In the genomic region with DNA sequence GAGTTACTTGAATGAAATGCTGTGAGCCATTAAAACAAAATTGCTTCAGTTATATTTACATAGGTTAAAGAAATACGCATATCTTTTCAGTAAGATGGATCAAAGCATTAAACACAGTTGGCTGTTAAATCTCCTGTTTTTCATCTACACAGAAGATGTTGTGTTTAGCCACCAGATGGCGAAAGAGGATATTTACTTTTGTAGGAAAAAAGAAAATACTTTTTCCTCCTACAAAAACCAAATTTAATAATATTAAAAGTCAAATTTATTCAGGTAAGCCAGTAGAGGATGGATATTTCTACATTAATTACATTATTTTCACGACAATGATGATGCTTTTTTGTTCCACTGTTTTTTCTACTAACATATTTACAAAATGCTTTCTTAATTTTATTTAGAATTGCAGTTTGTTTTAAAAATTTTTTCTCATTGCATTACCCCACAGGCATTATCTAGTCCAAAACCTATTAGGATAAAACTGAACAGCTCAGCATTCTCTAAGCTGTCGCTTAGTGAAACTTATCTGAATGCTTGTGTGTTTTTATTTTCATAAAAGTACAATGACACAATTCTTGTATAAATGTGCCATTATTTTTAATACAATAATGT, we compare ENCODE assay signal across 8 cellular contexts.
DNase-seq lines count a peak whose midpoint lies in the region; ATAC-seq, FAIRE-seq and TF ChIP-seq lines count a peak whose summit lies in the region.

No MANE protein-coding gene starts in this region.

- H3K27me3 ChIP-seq in BE2C (no peaks in the 10 kb centered on the region), IMR-90 (ENCODE audit: control insufficient read depth, insufficient read depth, low read length) (0 out of 2 replicates have a peak, but pooled peaks cover 1% of the 10 kb centered on the region), SU-DHL-6 (ENCODE audit: low read length) (no peaks in the 10 kb centered on the region)

- POLR2A ChIA-PET in IMR-90 (lab: Charles Lee; ENCODE audit: unreplicated experiment): no interaction called here

- no peak overlapping the region for H4K91ac ChIP-seq in IMR-90 (ENCODE audit: insufficient read depth, low read depth, low read length)

- no peaks in the 10 kb centered on the region for H3K9me2 ChIP-seq in SU-DHL-6 (replicated peaks; ENCODE audit: insufficient read depth, low read length)

- CTCF ChIA-PET in IMR-90 (lab: Yijun Ruan, JAX): no interaction called here

- H2BK120ac ChIP-seq in IMR-90 (ENCODE audit: low read depth, low read length): no peak overlapping the region

- H3K4me1 ChIP-seq in BE2C: no peaks in the 10 kb centered on the region
- H3K4me1 ChIP-seq in IMR-90 (ENCODE audit: control insufficient read depth, insufficient read depth, low read length): peaks cover 3% of the 10 kb centered on the region; the same call in 1 of the 2 replicates
- no peaks in the 10 kb centered on the region for H3K4me1 ChIP-seq in kidney (ENCODE audit: control insufficient read depth in 1 of 2, insufficient read depth in 1 of 2, low read depth in 1 of 2, low read length in 2 of 2)

- no peak overlapping the region for H4K5ac ChIP-seq in IMR-90 (ENCODE audit: low read depth, low read length)

- H3K4me3 ChIP-seq in BE2C (ENCODE audit: low read depth, low read length) (no peak overlapping the region), IMR-90 (ENCODE audit: insufficient read depth, low read depth, low read length) (no peak overlapping the region), SU-DHL-6 (ENCODE audit: insufficient read depth, low read length, poor library complexity, severe bottlenecking) (no peak overlapping the region), kidney (ENCODE audit: low read length in 2 of 2) (no peak overlapping the region)

- H2BK20ac ChIP-seq in IMR-90 (ENCODE audit: low read depth, low read length): no peak overlapping the region

- H4K8ac ChIP-seq in IMR-90 (ENCODE audit: low read depth in 2 of 2, low read length in 2 of 2): no peak overlapping the region

- H2BK5ac ChIP-seq in IMR-90 (ENCODE audit: low read depth, low read length, poor library complexity, severe bottlenecking): no peak overlapping the region

- H3K9ac ChIP-seq in IMR-90 (ENCODE audit: low read depth, low read length) (no peak overlapping the region), SU-DHL-6 (ENCODE audit: low read length) (no peak overlapping the region), kidney (ENCODE audit: low read length in 2 of 2) (no peak overlapping the region)

- no peak overlapping the region for H3K56ac ChIP-seq in IMR-90 (ENCODE audit: extremely low read depth, insufficient read depth, low read length)

- H3K36me3 ChIP-seq in BE2C (no peaks in the 10 kb centered on the region), IMR-90 (ENCODE audit: control insufficient read depth, insufficient read depth, low read length) (no peaks in the 10 kb centered on the region), SU-DHL-6 (ENCODE audit: low read length) (no peaks in the 10 kb centered on the region), kidney (ENCODE audit: control insufficient read depth in 1 of 2, insufficient read depth in 2 of 2, low read length in 2 of 2) (no peaks in the 10 kb centered on the region)

- H3K4me2 ChIP-seq in IMR-90 (ENCODE audit: low read depth, low read length) (no peak overlapping the region), SU-DHL-6 (ENCODE audit: low read depth, low read length, poor library complexity, severe bottlenecking) (no peak overlapping the region)

- dilution Hi-C loops in IMR-90 (cut with HindIII; ENCODE audit: low sequenced_read_pairs, unreplicated experiment): no loop called here

- no peak overlapping the region for H3K27ac ChIP-seq in IMR-90 (ENCODE audit: insufficient read depth, low read length)
- H3K27ac ChIP-seq in SU-DHL-6 (ENCODE audit: low read depth, low read length): no peak overlapping the region
- H3K27ac ChIP-seq in kidney (ENCODE audit: low read depth in 2 of 2, low read length in 2 of 2): no peak overlapping the region

- H2BK15ac ChIP-seq in IMR-90 (ENCODE audit: low read depth, low read length): no peak overlapping the region

- no TSS peak for BruUV-seq in IMR-90 (replicated peaks; lab: Mats Ljungman, UMichigan)

- DNase-seq in BE2C (no peak), IMR-90 (peak; percentile 39), kidney (no peak)
- no peak for DNase-seq in effector CD8-positive, alpha-beta T cell (lab: John Stamatoyannopoulos, UW)
- DNase-seq in activated CD4-positive, alpha-beta T cell treated with anti-CD3 and anti-CD28 coated beads for 1 hour: no peak

- H3K18ac ChIP-seq in IMR-90 (ENCODE audit: low read depth, low read length): no peak overlapping the region

- no peaks in the 10 kb centered on the region for H4K20me1 ChIP-seq in IMR-90 (ENCODE audit: insufficient read depth, low read length)
- no peaks in the 10 kb centered on the region for H4K20me1 ChIP-seq in SU-DHL-6 (ENCODE audit: low read depth, low read length)

- WGBS in IMR-90 (ENCODE audit: extremely low coverage in 2 of 2, insufficient read length in 1 of 2), 2 experiments: no CpG with 5 or more reads among the region's 4 CpGs

- in situ Hi-C loops in IMR-90 (cut with MboI; ENCODE audit: low sequenced_read_pairs): no loop called here

- H3F3A ChIP-seq in SU-DHL-6 (ENCODE audit: insufficient read depth): no peaks in the 10 kb centered on the region

- FAIRE-seq in kidney (lab: Jason Lieb, UNC): peak; percentile 69

- H3K9me3 ChIP-seq in BE2C: no peaks in the 10 kb centered on the region
- H3K9me3 ChIP-seq in IMR-90 (ENCODE audit: control insufficient read depth, insufficient read depth, low read length): no peaks in the 10 kb centered on the region
- H3K9me3 ChIP-seq in SU-DHL-6 (ENCODE audit: insufficient read depth, low read length): no peaks in the 10 kb centered on the region
- no peaks in the 10 kb centered on the region for H3K9me3 ChIP-seq in kidney (ENCODE audit: control insufficient read depth in 1 of 2, low read length in 2 of 2)

- no peak for ATAC-seq in IMR-90 (ENCODE audit: low read depth)
- no peak for ATAC-seq in GM21576 (IDR thresholded peaks at IDR 0.05; ENCODE audit: unreplicated experiment)
- no peak for ATAC-seq in GM19328 (IDR thresholded peaks at IDR 0.05; ENCODE audit: unreplicated experiment)

- H3K14ac ChIP-seq in IMR-90 (replicated peaks; ENCODE audit: low read depth, low read length): no peak overlapping the region

- no peak overlapping the region for H3K23ac ChIP-seq in IMR-90 (ENCODE audit: low read depth, low read length)

- H2AK5ac ChIP-seq in IMR-90 (ENCODE audit: low read depth, low read length): no peak overlapping the region

- H2AFZ ChIP-seq in IMR-90 (replicated peaks; ENCODE audit: low read length, poor library complexity) (no peak overlapping the region), SU-DHL-6 (ENCODE audit: low read depth, low read length, severe bottlenecking) (no peak overlapping the region)

- TF ChIP-seq POLR2A in IMR-90 (IDR thresholded peaks at IDR 0.05; ENCODE audit: low read depth, low read length): no peak

- no peak overlapping the region for H3K4ac ChIP-seq in IMR-90 (ENCODE audit: low read depth, low read length)

- no peak overlapping the region for H2AK9ac ChIP-seq in IMR-90 (replicated peaks; ENCODE audit: low read depth, low read length, poor library complexity)

- no peaks in the 10 kb centered on the region for H3K9me1 ChIP-seq in IMR-90 (ENCODE audit: insufficient read depth, low read length)

- intact Hi-C loops in IMR-90 (cut with micrococcal nuclease) (loop anchor here (5.0 to 10.0 kb wide), 3 partner anchors 99 to 1236 kb away; no protein-coding TSS in a partner anchor), kidney (cut with DNase I) (no loop called here)

- TF ChIP-seq CTCF in BE2C (IDR thresholded peaks at IDR 0.05; ENCODE audit: low read depth, low read length) (peak; percentile 41), IMR-90 (conservative IDR thresholded peaks at IDR 0.05; ENCODE audit: low read depth, low read length) (peak; percentile 50), SU-DHL-6 (IDR thresholded peaks at IDR 0.05; ENCODE audit: insufficient read depth, low read length, poor library complexity, severe bottlenecking) (peak; percentile 61), kidney (IDR thresholded peaks at IDR 0.05; ENCODE audit: borderline replicate concordance, extremely low read depth, insufficient read depth) (no peak)

- H3K79me1 ChIP-seq in IMR-90 (ENCODE audit: low read depth in 1 of 2, low read length in 2 of 2): no peaks in the 10 kb centered on the region

- peak; percentile 24; the same call in 1 of the 2 replicates for TF ChIP-seq RAD21 in IMR-90 (IDR thresholded peaks at IDR 0.05; ENCODE audit: low read length)

- no peaks in the 10 kb centered on the region for H3K79me2 ChIP-seq in SU-DHL-6 (ENCODE audit: insufficient read depth, low read length)

TF ChIP-seq in IMR-90, 13 proteins besides CTCF, POLR2A, EP300 and RAD21:
- TF ChIP-seq, protein P1, sequence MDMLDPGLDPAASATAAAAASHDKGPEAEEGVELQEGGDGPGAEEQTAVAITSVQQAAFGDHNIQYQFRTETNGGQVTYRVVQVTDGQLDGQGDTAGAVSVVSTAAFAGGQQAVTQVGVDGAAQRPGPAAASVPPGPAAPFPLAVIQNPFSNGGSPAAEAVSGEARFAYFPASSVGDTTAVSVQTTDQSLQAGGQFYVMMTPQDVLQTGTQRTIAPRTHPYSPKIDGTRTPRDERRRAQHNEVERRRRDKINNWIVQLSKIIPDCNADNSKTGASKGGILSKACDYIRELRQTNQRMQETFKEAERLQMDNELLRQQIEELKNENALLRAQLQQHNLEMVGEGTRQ (IDR thresholded peaks at IDR 0.05; ENCODE audit: low read depth, low read length): no peak
- TF ChIP-seq CHD1 (IDR thresholded peaks at IDR 0.05; ENCODE audit: low read depth, low read length): no peak
- no peak for TF ChIP-seq MAFK (IDR thresholded peaks at IDR 0.05; ENCODE audit: low read depth, low read length)
- TF ChIP-seq, protein P2, sequence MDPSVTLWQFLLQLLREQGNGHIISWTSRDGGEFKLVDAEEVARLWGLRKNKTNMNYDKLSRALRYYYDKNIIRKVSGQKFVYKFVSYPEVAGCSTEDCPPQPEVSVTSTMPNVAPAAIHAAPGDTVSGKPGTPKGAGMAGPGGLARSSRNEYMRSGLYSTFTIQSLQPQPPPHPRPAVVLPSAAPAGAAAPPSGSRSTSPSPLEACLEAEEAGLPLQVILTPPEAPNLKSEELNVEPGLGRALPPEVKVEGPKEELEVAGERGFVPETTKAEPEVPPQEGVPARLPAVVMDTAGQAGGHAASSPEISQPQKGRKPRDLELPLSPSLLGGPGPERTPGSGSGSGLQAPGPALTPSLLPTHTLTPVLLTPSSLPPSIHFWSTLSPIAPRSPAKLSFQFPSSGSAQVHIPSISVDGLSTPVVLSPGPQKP (IDR thresholded peaks at IDR 0.05; ENCODE audit: borderline replicate concordance, low read depth, low read length): no peak
- no peak for TF ChIP-seq MXI1 (IDR thresholded peaks at IDR 0.05; ENCODE audit: borderline replicate concordance, low read depth, low read length)
- TF ChIP-seq RFX5 (IDR thresholded peaks at IDR 0.05; ENCODE audit: low read depth, low read length): no peak
- TF ChIP-seq SMC3 (IDR thresholded peaks at IDR 0.05; ENCODE audit: low read depth, low read length): peak; percentile 35; the same call in 1 of the 2 replicates
